Comparison of ENCODE assay signal across 19 cellular contexts in the genomic region with DNA sequence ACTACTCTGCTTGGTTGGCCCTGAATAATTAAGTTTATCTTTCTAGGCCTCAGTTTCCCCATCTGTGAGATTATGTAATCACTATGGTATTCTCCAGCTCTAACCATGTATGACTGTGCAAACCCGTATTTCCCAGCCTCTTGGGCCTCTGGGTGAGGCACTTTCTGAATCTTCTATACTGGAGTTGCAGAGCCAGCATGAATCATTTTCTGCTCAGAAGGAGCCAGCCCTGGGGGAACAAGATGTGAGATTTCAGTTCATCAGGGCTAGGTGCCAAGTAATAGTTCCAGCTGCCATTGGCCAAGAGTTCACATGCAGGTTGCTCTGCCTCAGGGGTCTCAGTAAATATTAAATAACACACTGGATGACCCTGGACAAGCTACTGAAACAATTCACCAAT.
A peak's percentile ranks its signal among the peaks of the same experiment; 100 is the strongest.
DNase-seq lines count a peak whose midpoint lies in the region; ATAC-seq and TF ChIP-seq lines count a peak whose summit lies in the region.
"Had no signal": no experiment of that assay in that cellular context is flagged by ENCODE, and none has a peak within 500 bp of the region (broad histone marks: within the 10 kb centered on the region; RNA-seq: fewer than 3 reads in every experiment).

No MANE protein-coding gene starts in this region.

- H3K36me3 ChIP-seq in RWPE2 (ENCODE audit: low read depth): no peaks in the 10 kb centered on the region

- no peaks in the 10 kb centered on the region for H3K27me3 ChIP-seq in RWPE2 (ENCODE audit: insufficient read depth, poor library complexity, severe bottlenecking)
- H3K27me3 ChIP-seq: testis had no signal

- TF ChIP-seq CTCF in RWPE2 (IDR thresholded peaks at IDR 0.05; ENCODE audit: poor library complexity, severe bottlenecking) (no peak), fibroblast of mammary gland (conservative IDR thresholded peaks at IDR 0.05; ENCODE audit: control insufficient read depth, insufficient read depth, low read depth, low read length) (no peak)

- DNase-seq in HCEC 1CT (peak; percentile 23), RWPE2 (ENCODE audit: low spot score) (no peak), fibroblast of mammary gland (ENCODE audit: low read depth) (peak; percentile 86), GM19240 (ENCODE audit: insufficient read length, low spot score) (no peak)
- no peak for DNase-seq in activated CD8-positive, alpha-beta memory T cell treated with anti-CD3 and anti-CD28 coated beads for 24 hours
- DNase-seq: activated effector memory CD4-positive, alpha-beta T cell treated with Interleukin-2 at 50 U/mL for 16 hours; anterior cingulate cortex; cortex of kidney; DMS79 treated with DMSO at 0.1 percent for 48 hours; KBM-7; left ventricle myocardium superior; NCI-H1105 treated with DMSO at 0.1 percent for 48 hours; NCI-H2171 treated with DMSO at 0.1 percent for 48 hours; SHP77 treated with DMSO at 0.1 percent for 48 hours; stimulated activated CD4-positive, alpha-beta T cell treated with anti-CD3 and anti-CD28 coated beads, Interleukin-4, amount 100 ng/mL, for 24 hours; stimulated activated CD8-positive, alpha-beta memory T cell treated with anti-CD3 and anti-CD28 coated beads, Interleukin-4, amount 100 ng/mL, for 48 hours; testis had no signal

- no peak overlapping the region for H3K27ac ChIP-seq in RWPE2 (ENCODE audit: poor library complexity, severe bottlenecking)
- H3K27ac ChIP-seq: testis had no signal

- H3K4me3 ChIP-seq in RWPE2 (ENCODE audit: severe bottlenecking): no peak overlapping the region
- no peak overlapping the region for H3K4me3 ChIP-seq in fibroblast of mammary gland (ENCODE audit: control insufficient read depth, low read depth, low read length)
- H3K4me3 ChIP-seq: testis had no signal

- ATAC-seq in RWPE2 (ENCODE audit: low read depth) (peak; percentile 58; the same call in 2 of the 3 replicates), GM19397 (IDR thresholded peaks at IDR 0.05; ENCODE audit: unreplicated experiment) (no peak), GM21528 (IDR thresholded peaks at IDR 0.05; ENCODE audit: low FRiP score, unreplicated experiment) (no peak)
- ATAC-seq: left ventricle myocardium superior had no signal

- H3K4me1 ChIP-seq in RWPE2 (ENCODE audit: insufficient read depth, poor library complexity, severe bottlenecking): no peaks in the 10 kb centered on the region
- H3K4me1 ChIP-seq: testis had no signal

- H3K9me3 ChIP-seq in RWPE2 (ENCODE audit: severe bottlenecking): no peaks in the 10 kb centered on the region
- H3K9me3 ChIP-seq: testis had no signal

Comparison
In these comparisons a context has a peak if more than half of its experiments do, and no peak if none do; other contexts are left out.
1. DNase-seq: peak in HCEC 1CT (single experiment) and fibroblast of mammary gland (single experiment); none in RWPE2 (single experiment), GM19240 (single experiment) and activated CD8-positive, alpha-beta memory T cell treated with anti-CD3 and anti-CD28 coated beads for 24 hours (single experiment).